ENCODE assay signal across 7 cellular contexts in the genomic region with DNA sequence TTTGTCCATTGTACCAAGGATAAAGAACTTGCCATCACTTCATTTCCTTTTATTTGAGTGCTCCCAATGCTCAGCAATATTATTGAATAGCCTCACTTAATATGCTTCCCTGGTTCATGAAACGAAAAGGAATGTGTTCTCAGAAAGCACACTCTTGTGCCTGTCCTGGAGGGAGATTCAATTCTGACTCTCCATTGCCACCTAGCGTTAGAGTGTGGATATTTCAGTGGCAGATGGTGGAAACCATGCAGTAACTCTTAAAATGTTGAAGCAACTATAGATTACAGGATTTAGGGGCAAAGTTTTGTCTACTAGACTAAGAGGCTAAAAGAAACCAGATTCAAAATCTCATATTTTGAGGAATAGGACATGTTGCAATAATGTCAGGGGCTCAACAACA. TPM values are rescaled to one million over a fixed set of nuclear protein-coding genes. Genes with fewer than 3 reads are reported as not detected.
DNase-seq lines count a peak whose midpoint lies in the region; ATAC-seq and TF ChIP-seq lines count a peak whose summit lies in the region.

No MANE protein-coding gene starts in this region.

- peak; percentile 57 for ATAC-seq in GM21526 (IDR thresholded peaks at IDR 0.05; ENCODE audit: low FRiP score, unreplicated experiment)
- peak; percentile 79 for ATAC-seq in Right ventricle myocardium superior (ENCODE audit: poor library complexity)
- no peak for ATAC-seq in GM21381 (IDR thresholded peaks at IDR 0.05; ENCODE audit: unreplicated experiment)

- TF ChIP-seq CTCF in retinal pigment epithelial cell (conservative IDR thresholded peaks at IDR 0.05; ENCODE audit: low read depth, low read length), result peak; percentile 80

- no peak overlapping the region for H3K4me3 ChIP-seq in retinal pigment epithelial cell (ENCODE audit: low read length)

- peak; percentile 64 for DNase-seq in DMS53 (lab: John Stamatoyannopoulos, UW)
- DNase-seq in NCI-H2196 (lab: John Stamatoyannopoulos, UW; ENCODE audit: unreplicated experiment), result peak; percentile 32
- peak; percentile 32 for DNase-seq in activated T-cell treated with anti-CD3 and anti-CD28 coated beads for 4 hours
- no peak for DNase-seq in Right ventricle myocardium superior
- DNase-seq in retinal pigment epithelial cell (ENCODE audit: low read depth), result no peak

- intact Hi-C loops in Right ventricle myocardium superior (cut with DNase I), result no loop called here

RNA-seq across cellular contexts. Expression of a gene that starts 36.0 kb away (rescaled TPM):
- 11.9 TPM for total RNA-seq in Right ventricle myocardium superior

RNA-seq across cellular contexts. Expression of a gene that starts 47.7 kb away (rescaled TPM):
- 21.2 TPM for total RNA-seq in Right ventricle myocardium superior

Comparison
In these comparisons a context has a peak if more than half of its experiments do, and no peak if none do; other contexts are left out.
1. DNase-seq: peak in DMS53 (single experiment), NCI-H2196 (single experiment) and activated T-cell treated with anti-CD3 and anti-CD28 coated beads for 4 hours (single experiment); none in Right ventricle myocardium superior (single experiment) and retinal pigment epithelial cell (single experiment).